20 cellular contexts compared by ENCODE assay signal in the genomic region with DNA sequence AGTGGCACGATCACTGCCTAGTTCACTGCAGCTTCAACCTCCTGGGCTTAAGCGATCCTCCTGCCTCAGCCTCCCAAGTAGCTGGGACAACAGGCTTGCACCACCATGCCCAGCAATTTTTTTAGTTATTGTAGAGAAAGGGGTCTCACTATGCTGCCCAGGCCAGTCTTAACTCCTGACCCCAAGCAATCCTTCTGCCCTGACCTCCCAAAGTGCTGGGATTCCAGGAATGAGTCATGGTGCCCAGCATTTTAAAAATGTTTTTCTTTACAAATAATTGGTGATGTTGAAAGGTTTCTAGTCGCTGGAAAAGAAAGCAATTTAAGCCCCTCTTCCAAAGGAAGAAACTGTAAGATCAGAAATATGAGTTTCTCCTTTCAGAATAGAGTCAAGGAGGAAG. TPM values are rescaled to one million over a fixed set of nuclear protein-coding genes. Genes with fewer than 3 reads are reported as not detected.
"Had no signal": no experiment of that assay in that cellular context is flagged by ENCODE, and none has a peak within 500 bp of the region (broad histone marks: within the 10 kb centered on the region; RNA-seq: fewer than 3 reads in every experiment).

No MANE protein-coding gene starts in this region.

- DNase-seq: activated CD4-positive, alpha-beta T cell treated with anti-CD3 and anti-CD28 coated beads for 4 hours; activated CD8-positive, alpha-beta memory T cell treated with anti-CD3 and anti-CD28 coated beads, Interleukin-2, amount 50 U/mL, for 4 hours; activated CD8-positive, alpha-beta T cell treated with anti-CD3 and anti-CD28 coated beads for 36 hours; activated naive CD4-positive, alpha-beta T cell treated with anti-CD3 and anti-CD28 coated beads, Interleukin-2, amount 50 U/mL, for 16 hours; activated naive CD8-positive, alpha-beta T cell treated with anti-CD3 and anti-CD28 coated beads, Interleukin-2, amount 10 ng/mL, durations not matched to agents 7 days and 5 days; activated T-cell treated with anti-CD3 and anti-CD28 coated beads, Interleukin-2, amount 50 U/mL, for 1 hour; amniotic stem cell; NCI-H1105 treated with DMSO at 0.1 percent for 48 hours; NCI-H1436 treated with DMSO at 0.1 percent for 48 hours; NCI-H187; NCI-H2081 treated with DMSO at 0.1 percent for 48 hours; NCI-H446; NCI-H524; PC-3; SHP77 had no signal

- H3K27me3 Mint-ChIP-seq: activated CD8-positive, alpha-beta T cell treated with anti-CD3 and anti-CD28 coated beads for 36 hours; activated naive CD8-positive, alpha-beta T cell treated with anti-CD3 and anti-CD28 coated beads, Interleukin-2, amount 10 ng/mL, durations not matched to agents 7 days and 5 days; brain had no signal

- H3K27ac Mint-ChIP-seq: activated CD8-positive, alpha-beta T cell treated with anti-CD3 and anti-CD28 coated beads for 36 hours; activated naive CD8-positive, alpha-beta T cell treated with anti-CD3 and anti-CD28 coated beads, Interleukin-2, amount 10 ng/mL, durations not matched to agents 7 days and 5 days; T-helper 1 cell treated with Interleukin-12 subunit alpha and Interleukin-12 subunit beta and Interleukin-4 antibody, amounts not matched to agents 30 μg/mL and 1 μg/mL, for 36 hours had no signal

- H3K9me3 Mint-ChIP-seq: activated CD8-positive, alpha-beta T cell treated with anti-CD3 and anti-CD28 coated beads for 36 hours; activated naive CD8-positive, alpha-beta T cell treated with anti-CD3 and anti-CD28 coated beads, Interleukin-2, amount 10 ng/mL, durations not matched to agents 7 days and 5 days; T-helper 1 cell treated with Interleukin-12 subunit alpha and Interleukin-12 subunit beta and Interleukin-4 antibody, amounts not matched to agents 30 μg/mL and 1 μg/mL, for 36 hours had no signal

- H3K4me3 Mint-ChIP-seq: activated CD8-positive, alpha-beta T cell treated with anti-CD3 and anti-CD28 coated beads for 36 hours; activated naive CD8-positive, alpha-beta T cell treated with anti-CD3 and anti-CD28 coated beads, Interleukin-2, amount 10 ng/mL, durations not matched to agents 7 days and 5 days; brain; T-helper 1 cell treated with Interleukin-12 subunit alpha and Interleukin-12 subunit beta and Interleukin-4 antibody, amounts not matched to agents 30 μg/mL and 1 μg/mL, for 36 hours had no signal

- ATAC-seq: activated CD4-positive, CD25-positive, alpha-beta regulatory T cell treated with anti-CD3 and anti-CD28 coated beads, Interleukin-2, amount 50 U/mL, for 24 hours; activated CD8-positive, alpha-beta T cell treated with anti-CD3 and anti-CD28 coated beads for 36 hours; PC-3 had no signal

RNA-seq across cellular contexts. Expression of gene LEUTX, which starts 35.9 kb away (rescaled TPM):
- total RNA-seq: activated CD8-positive, alpha-beta T cell treated with anti-CD3 and anti-CD28 coated beads for 36 hours; activated naive CD8-positive, alpha-beta T cell treated with anti-CD3 and anti-CD28 coated beads, Interleukin-2, amount 10 ng/mL, durations not matched to agents 7 days and 5 days; astrocyte; PC-3; SK-MEL-5 had no signal
